In genomic region chr17:44210342-44211192, GRCh38 we compare ENCODE assay signal across 1 cellular context.
A peak's percentile ranks its signal among the peaks of the same experiment; 100 is the strongest.
TF ChIP-seq lines count a peak whose summit lies in the region.

No MANE protein-coding gene starts in this region.

TF ChIP-seq in GM12878, 131 proteins besides CTCF, POLR2A, EP300 and RAD21 (continued from another document and continues in another):
- peak; percentile 28; the same call in 1 of the 2 replicates for TF ChIP-seq ZNF687 (IDR thresholded peaks at IDR 0.05)
- TF ChIP-seq ZNF24 (IDR thresholded peaks at IDR 0.05), result no peak
- peak; percentile 86; the same call in 1 of the 2 replicates for TF ChIP-seq GATAD2B (conservative IDR thresholded peaks at IDR 0.05; ENCODE audit: low read depth)
- TF ChIP-seq CEBPB (IDR thresholded peaks at IDR 0.05; ENCODE audit: borderline replicate concordance in 1 of 2, low read depth in 2 of 2, low read length in 2 of 2), result no peak
- no peak for TF ChIP-seq WRNIP1 (IDR thresholded peaks at IDR 0.05; ENCODE audit: borderline replicate concordance, low read depth, low read length)
- TF ChIP-seq EGR1 (IDR thresholded peaks at IDR 0.05; ENCODE audit: borderline replicate concordance in 1 of 2, low read depth in 2 of 2, low read length in 2 of 2), result peak in 1 of 2 experiments; percentile 95; a peak in 2 of 3 replicates
- TF ChIP-seq KAT2A (conservative IDR thresholded peaks at IDR 0.05; ENCODE audit: control insufficient read depth, low read depth, low read length), result no peak
- no peak for TF ChIP-seq CEBPZ (IDR thresholded peaks at IDR 0.05; ENCODE audit: low read depth, low read length)
- no peak for TF ChIP-seq YBX1 (IDR thresholded peaks at IDR 0.05)
- no peak for TF ChIP-seq RUNX3 (IDR thresholded peaks at IDR 0.05; ENCODE audit: low read length)
- no peak for TF ChIP-seq PML (IDR thresholded peaks at IDR 0.05; ENCODE audit: low read length)
- no peak for TF ChIP-seq USF2 (IDR thresholded peaks at IDR 0.05; ENCODE audit: borderline replicate concordance, low read depth, low read length)
- no peak for TF ChIP-seq USF1 (IDR thresholded peaks at IDR 0.05; ENCODE audit: borderline replicate concordance, extremely low read length, insufficient read depth, low read depth, low read length)
- TF ChIP-seq SPI1 (IDR thresholded peaks at IDR 0.05; ENCODE audit: borderline replicate concordance, insufficient read depth, low read depth, low read length), result no peak
- no peak for TF ChIP-seq SMAD5 (IDR thresholded peaks at IDR 0.05; ENCODE audit: low read depth)
- TF ChIP-seq ZBTB40 (IDR thresholded peaks at IDR 0.05; ENCODE audit: borderline replicate concordance), result no peak
- TF ChIP-seq SREBF2 (IDR thresholded peaks at IDR 0.05; ENCODE audit: low read length), result no peak
- TF ChIP-seq RELA (IDR thresholded peaks at IDR 0.05; ENCODE audit: borderline replicate concordance, partially characterized antibody), result peak; percentile 53
- no peak; the same call in 1 of the 2 replicates for TF ChIP-seq MTA3 (IDR thresholded peaks at IDR 0.05; ENCODE audit: borderline replicate concordance, low read length)
- no peak; the same call in 1 of the 2 replicates for TF ChIP-seq EED (IDR thresholded peaks at IDR 0.05; ENCODE audit: low read depth)
- no peak for TF ChIP-seq TARDBP (IDR thresholded peaks at IDR 0.05; ENCODE audit: borderline replicate concordance)
- TF ChIP-seq RB1 (IDR thresholded peaks at IDR 0.05; ENCODE audit: borderline replicate concordance), result peak; percentile 99
- TF ChIP-seq IRF3 (IDR thresholded peaks at IDR 0.05), result no peak
- no peak; the same call in 1 of the 2 replicates for TF ChIP-seq PAX5 (IDR thresholded peaks at IDR 0.05; ENCODE audit: borderline replicate concordance, low read depth, low read length)
- peak in 1 of 2 experiments; percentile 55; a peak in 1 of 4 replicates for TF ChIP-seq SRF (IDR thresholded peaks at IDR 0.05; ENCODE audit: low read depth in 2 of 2, low read length in 2 of 2)
- no peak for TF ChIP-seq CUX1 (IDR thresholded peaks at IDR 0.05; ENCODE audit: insufficient replicate concordance, low read depth, low read length)
- peak; percentile 83 for TF ChIP-seq SIN3A (IDR thresholded peaks at IDR 0.05; ENCODE audit: low read depth, low read length)
- peak; percentile 69 for TF ChIP-seq NKRF (conservative IDR thresholded peaks at IDR 0.05)
- no peak for TF ChIP-seq POLR2AphosphoS2 (IDR thresholded peaks at IDR 0.05; ENCODE audit: low read depth, low read length)
- TF ChIP-seq MAX (IDR thresholded peaks at IDR 0.05; ENCODE audit: low read depth, low read length), result peak; percentile 77
- TF ChIP-seq NFXL1 (IDR thresholded peaks at IDR 0.05; ENCODE audit: borderline replicate concordance), result no peak
- TF ChIP-seq FOXM1 (IDR thresholded peaks at IDR 0.05; ENCODE audit: low read depth, low read length), result peak; percentile 79
- peak; percentile 87 for TF ChIP-seq YY1 (IDR thresholded peaks at IDR 0.05; ENCODE audit: low read depth, low read length)
